ENCODE assay signal across 8 cellular contexts in the genomic region with DNA sequence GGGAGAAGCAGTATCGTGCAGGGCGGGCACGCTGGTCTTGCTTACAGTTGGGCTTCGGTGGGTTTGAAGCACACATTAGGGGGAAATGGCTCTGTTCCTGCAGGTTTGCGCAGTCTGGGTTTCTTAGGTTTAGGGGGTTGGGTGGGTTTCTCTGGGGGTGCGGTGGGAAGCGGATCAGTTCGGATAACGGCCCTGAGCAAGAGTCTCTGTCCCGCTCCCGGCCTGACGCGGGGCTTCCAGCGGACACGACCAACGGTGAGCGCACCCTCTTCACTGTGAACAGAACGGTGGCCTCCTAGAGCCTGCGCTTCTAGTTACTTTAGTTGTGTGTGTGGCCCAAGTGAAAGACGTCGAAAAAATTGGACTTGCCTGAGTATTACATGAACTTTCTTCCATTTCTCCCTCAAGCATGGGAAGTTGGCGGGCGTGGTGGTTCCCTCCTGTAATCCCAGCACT. TPM values are rescaled to one million over a fixed set of nuclear protein-coding genes. Genes with fewer than 3 reads are reported as not detected.
DNase-seq lines count a peak whose midpoint lies in the region; ATAC-seq and TF ChIP-seq lines count a peak whose summit lies in the region.

No MANE protein-coding gene starts in this region.

- H4K20me1 ChIP-seq in mammary epithelial cell (ENCODE audit: insufficient read depth, low read length): no peaks in the 10 kb centered on the region

- H3K4me3 ChIP-seq in AG04449 (ENCODE audit: low read depth, low read length): peak overlapping the region; percentile 62
- peak overlapping the region; percentile 57 for H3K4me3 ChIP-seq in HL-60 (replicated peaks; ENCODE audit: insufficient read depth, low read length)
- H3K4me3 ChIP-seq in mammary epithelial cell (replicated peaks in 1 of 3; ENCODE audit: insufficient read depth in 1 of 3, low read depth in 2 of 3, low read length in 3 of 3): peak overlapping the region in 2 of 3 experiments; percentile 3 to 28

- no peaks in the 10 kb centered on the region for H3K4me1 ChIP-seq in mammary epithelial cell (ENCODE audit: insufficient read depth, low read length)

- CTCF ChIA-PET in AG04449 (lab: Yijun Ruan, JAX): interaction anchor here (0.6 to 2.6 kb wide), 4 partner anchors 14 to 107 kb away, joined by 3 to 16 read pairs (median 9); no protein-coding TSS in a partner anchor
- CTCF ChIA-PET in mammary epithelial cell (lab: Charles Lee; ENCODE audit: low non-redundant PET): no interaction called here

- H2AFZ ChIP-seq in mammary epithelial cell (ENCODE audit: low read depth, low read length): peak overlapping the region; percentile 0

- H3K4me3 Mint-ChIP-seq in natural killer cell: peak overlapping the region; percentile 86

- H3K36me3 ChIP-seq in mammary epithelial cell (ENCODE audit: insufficient read depth, low read length): no peaks in the 10 kb centered on the region

- BruUV-seq in mammary epithelial cell (replicated peaks; lab: Mats Ljungman, UMichigan): no TSS peak

- H3K4me1 Mint-ChIP-seq in natural killer cell: peaks cover 0 to 5% of the 10 kb centered on the region in 2 donors

- no peaks in the 10 kb centered on the region for H3K36me3 Mint-ChIP-seq in natural killer cell

- dilution Hi-C loops in mammary epithelial cell (cut with HindIII; ENCODE audit: low sequenced_read_pairs): no loop called here

- DNase-seq in AG04449 (ENCODE audit: low read depth, low spot score): no peak
- DNase-seq in HL-60 (ENCODE audit: low read depth in 1 of 2, low spot score in 1 of 2): no peak
- DNase-seq in mammary epithelial cell: no peak
- DNase-seq in natural killer cell: no peak
- no peak for DNase-seq in globus pallidus (ENCODE audit: low spot score)
- no peak for DNase-seq in hepatic stellate cell (ENCODE audit: low spot score)
- DNase-seq in DMS153 treated with DMSO at 0.1 percent for 48 hours (lab: John Stamatoyannopoulos, UW; ENCODE audit: unreplicated experiment): no peak

- H3K4me2 ChIP-seq in mammary epithelial cell (ENCODE audit: insufficient read depth, low read depth, low read length): peak overlapping the region; percentile 69

- H3K27me3 ChIP-seq in HL-60 (ENCODE audit: insufficient read depth, poor library complexity, severe bottlenecking) (peaks cover 28% of the 10 kb centered on the region), mammary epithelial cell (ENCODE audit: insufficient read depth, low read length) (peaks cover 32% of the 10 kb centered on the region)

- no peaks in the 10 kb centered on the region for H3K9me3 ChIP-seq in mammary epithelial cell (replicated peaks; ENCODE audit: insufficient read depth, low read length)

- POLR2A ChIA-PET in AG04449 (lab: Yijun Ruan, JAX): no interaction called here

- H3K79me2 ChIP-seq in mammary epithelial cell (ENCODE audit: insufficient read depth, low read length): no peaks in the 10 kb centered on the region

- in situ Hi-C loops in mammary epithelial cell (cut with MboI; ENCODE audit: low sequenced_read_pairs in 2 of 2): no loop called here

- H3K27me3 Mint-ChIP-seq in natural killer cell (ENCODE audit: low read depth in 2 of 2): peaks cover 43 to 74% of the 10 kb centered on the region in 2 donors

- intact Hi-C loops in mammary epithelial cell (cut with micrococcal nuclease): no loop called here
- intact Hi-C loops in natural killer cell (cut with micrococcal nuclease): no loop called here

- H3K27ac Mint-ChIP-seq in natural killer cell: no peak overlapping the region

- 50% methylated on average over 8 of the region's 23 CpGs for WGBS in mammary epithelial cell (ENCODE audit: low coverage, missing lambda C conversion rate)

- no peak overlapping the region for H3K9ac ChIP-seq in mammary epithelial cell (ENCODE audit: insufficient read depth, low read length)

- ATAC-seq in natural killer cell (no peak), GM21723 (IDR thresholded peaks at IDR 0.05; ENCODE audit: unreplicated experiment) (no peak)

- TF ChIP-seq CTCF in AG04449 (IDR thresholded peaks at IDR 0.05; ENCODE audit: insufficient read depth, low read length, missing control alignments) (no peak), HL-60 (IDR thresholded peaks at IDR 0.05; ENCODE audit: insufficient read depth, low read length) (no peak), mammary epithelial cell (conservative IDR thresholded peaks at IDR 0.05 in 1 of 2, IDR thresholded peaks at IDR 0.05 in 1 of 2; ENCODE audit: extremely low read depth in 1 of 2, insufficient read depth in 1 of 2, low read depth in 1 of 2, low read length in 2 of 2) (no peak), natural killer cell (IDR thresholded peaks at IDR 0.05) (no peak)

- no peaks in the 10 kb centered on the region for H3K9me3 Mint-ChIP-seq in natural killer cell

- H3K27ac ChIP-seq in HL-60 (replicated peaks) (no peak overlapping the region), mammary epithelial cell (ENCODE audit: insufficient read depth, low read depth, low read length) (no peak overlapping the region)

RNA-seq across cellular contexts. Expression of a gene that starts 0.6 kb away (rescaled TPM):
- total RNA-seq in mammary epithelial cell (not detected), natural killer cell (not detected)
- polyA plus RNA-seq in mammary epithelial cell: not detected
- polyA minus RNA-seq in mammary epithelial cell: not detected

RNA-seq across cellular contexts. Expression of a gene that starts 48.9 kb away (rescaled TPM):
- total RNA-seq in mammary epithelial cell: 10 to 100 TPM; 12.3 to 17.5 TPM
- 3.5 TPM for polyA plus RNA-seq in mammary epithelial cell
- polyA minus RNA-seq in mammary epithelial cell: 0.36 TPM
- 10 to 100 TPM in 1 of 3 donors, 1 to 10 TPM in 2; 5.3 to 10.3 (median 9.8) TPM for total RNA-seq in natural killer cell
